ENCODE assay signal across 21 cellular contexts in genomic region chr3:78879516-78879860, GRCh38.
DNase-seq lines count a peak whose midpoint lies in the region; ATAC-seq and TF ChIP-seq lines count a peak whose summit lies in the region.
"Had no signal": no experiment of that assay in that cellular context is flagged by ENCODE, and none has a peak within 500 bp of the region (broad histone marks: within the 10 kb centered on the region; RNA-seq: fewer than 3 reads in every experiment).

No MANE protein-coding gene starts in this region.

- no peaks in the 10 kb centered on the region for H3K36me3 Mint-ChIP-seq in osteocyte (ENCODE audit: unreplicated experiment)
- H3K36me3 Mint-ChIP-seq: CD14-positive monocyte had no signal

- no peaks in the 10 kb centered on the region for H3K9me3 ChIP-seq in vagina
- H3K9me3 ChIP-seq in MG63: no peaks in the 10 kb centered on the region
- H3K9me3 ChIP-seq: stomach had no signal

- H3K27ac ChIP-seq in angular gyrus (ENCODE audit: low read depth, low read length) (peak overlapping the region; percentile 24), vagina (no peak overlapping the region)
- H3K27ac ChIP-seq: brain microvascular endothelial cell, stomach had no signal

- TF ChIP-seq POLR2A in vagina (IDR thresholded peaks at IDR 0.05): no peak

- peaks cover 16% of the 10 kb centered on the region for H3K4me1 ChIP-seq in vagina
- H3K4me1 ChIP-seq: stomach had no signal

- H3K9me3 Mint-ChIP-seq in osteocyte (ENCODE audit: unreplicated experiment): peaks cover 6% of the 10 kb centered on the region
- H3K9me3 Mint-ChIP-seq: H9 had no signal

- H3K4me1 Mint-ChIP-seq in osteocyte (ENCODE audit: unreplicated experiment): peaks cover 44% of the 10 kb centered on the region
- H3K4me1 Mint-ChIP-seq: activated naive CD8-positive, alpha-beta T cell treated with anti-CD3 and anti-CD28 coated beads, Interleukin-2, amount 50 U/mL, for 24 hours; CD14-positive monocyte had no signal

- H3K27me3 Mint-ChIP-seq in osteocyte (ENCODE audit: unreplicated experiment): no peaks in the 10 kb centered on the region
- H3K27me3 Mint-ChIP-seq: activated naive CD8-positive, alpha-beta T cell treated with anti-CD3 and anti-CD28 coated beads, Interleukin-2, amount 50 U/mL, for 24 hours had no signal

- ATAC-seq in GM21619 (IDR thresholded peaks at IDR 0.05; ENCODE audit: unreplicated experiment): no peak
- no peak for ATAC-seq in GM18519 (IDR thresholded peaks at IDR 0.05; ENCODE audit: low FRiP score, unreplicated experiment)
- ATAC-seq: activated naive CD8-positive, alpha-beta T cell treated with anti-CD3 and anti-CD28 coated beads, Interleukin-2, amount 50 U/mL, for 24 hours; SK-N-SH treated with all-trans-retinoic acid at 6 μM for 48 hours had no signal

- intact Hi-C loops in vagina (cut with DNase I): no loop called here

- H3K4me3 ChIP-seq in vagina: no peak overlapping the region
- no peak overlapping the region for H3K4me3 ChIP-seq in MG63
- H3K4me3 ChIP-seq: stomach had no signal

- H3K27ac Mint-ChIP-seq in osteocyte (ENCODE audit: unreplicated experiment): no peak overlapping the region
- H3K27ac Mint-ChIP-seq: activated naive CD8-positive, alpha-beta T cell treated with anti-CD3 and anti-CD28 coated beads, Interleukin-2, amount 50 U/mL, for 24 hours; CD14-positive monocyte had no signal

- H3K27me3 ChIP-seq in vagina (no peaks in the 10 kb centered on the region), MG63 (no peaks in the 10 kb centered on the region)
- H3K27me3 ChIP-seq: brain microvascular endothelial cell, stomach had no signal

- DNase-seq in DMS 273 (lab: John Stamatoyannopoulos, UW; ENCODE audit: unreplicated experiment): peak; percentile 77
- DNase-seq in NCI-H1694 treated with DMSO at 0.1 percent for 48 hours (lab: John Stamatoyannopoulos, UW): peak; percentile 38
- no peak for DNase-seq in osteocyte (ENCODE audit: extremely low spot score, unreplicated experiment)
- no peak for DNase-seq in vagina (ENCODE audit: extremely low spot score in 2 of 2)
- DNase-seq in MG63: no peak
- DNase-seq: activated CD4-positive, alpha-beta T cell treated with anti-CD3 and anti-CD28 coated beads, Interleukin-2, amount 50 U/mL, for 4 hours; activated effector memory CD4-positive, alpha-beta T cell treated with Interleukin-2 at 50 U/mL for 16 hours; activated naive CD8-positive, alpha-beta T cell treated with anti-CD3 and anti-CD28 coated beads, Interleukin-2, amount 50 U/mL, for 24 hours; brain microvascular endothelial cell; H9; KBM-7; kidney; NCI-H187; NCI-H510A treated with DMSO at 0.1 percent for 48 hours; occipital lobe; stomach had no signal

- TF ChIP-seq CTCF in osteocyte (IDR thresholded peaks at IDR 0.05) (no peak), vagina (IDR thresholded peaks at IDR 0.05) (no peak)

- peak overlapping the region; percentile 19 for H3K4me3 Mint-ChIP-seq in osteocyte (ENCODE audit: unreplicated experiment)
- H3K4me3 Mint-ChIP-seq: activated naive CD8-positive, alpha-beta T cell treated with anti-CD3 and anti-CD28 coated beads, Interleukin-2, amount 50 U/mL, for 24 hours; CD14-positive monocyte; H9 had no signal

- H3K36me3 ChIP-seq in vagina: no peaks in the 10 kb centered on the region
- no peaks in the 10 kb centered on the region for H3K36me3 ChIP-seq in MG63
- H3K36me3 ChIP-seq: brain microvascular endothelial cell, stomach had no signal

Comparison
In these comparisons a context has a peak if more than half of its experiments do, and no peak if none do; other contexts are left out.
1. DNase-seq: peak in DMS 273 (single experiment) and NCI-H1694 treated with DMSO at 0.1 percent for 48 hours (single experiment); none in osteocyte (single experiment), vagina (0 of 2) and MG63 (single experiment).